Comparison of ENCODE assay signal across 16 cellular contexts in the genomic region with DNA sequence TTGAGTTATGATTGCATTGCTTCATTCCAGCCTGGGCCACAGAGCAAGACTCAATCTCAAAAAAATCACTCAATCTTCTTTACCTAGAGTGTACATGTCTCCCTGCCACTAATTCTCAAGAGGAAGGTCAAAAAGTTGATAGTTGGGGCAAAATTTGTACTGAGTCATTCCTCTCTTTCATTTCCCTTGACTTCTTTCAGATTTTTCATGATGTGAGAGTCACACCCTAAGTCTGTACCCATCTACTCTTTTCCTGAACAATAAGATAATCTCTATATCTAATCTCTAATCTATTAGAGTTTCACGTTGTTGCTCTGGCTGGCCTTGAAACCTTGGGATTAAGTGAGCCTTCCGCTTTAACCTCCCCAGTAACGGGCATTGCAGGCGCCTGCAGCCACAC. TPM values are rescaled to one million over a fixed set of nuclear protein-coding genes. Genes with fewer than 3 reads are reported as not detected.
DNase-seq lines count a peak whose midpoint lies in the region; ATAC-seq and TF ChIP-seq lines count a peak whose summit lies in the region.
"Had no signal": no experiment of that assay in that cellular context is flagged by ENCODE, and none has a peak within 500 bp of the region (broad histone marks: within the 10 kb centered on the region; RNA-seq: fewer than 3 reads in every experiment).

No MANE protein-coding gene starts in this region.

- H3K4me1 Mint-ChIP-seq in activated CD8-positive, alpha-beta T cell treated with anti-CD3 and anti-CD28 coated beads, Interleukin-2, amount 10 ng/mL, durations not matched to agents 7 days and 5 days (ENCODE audit: low read depth): peaks cover 17% of the 10 kb centered on the region
- H3K4me1 Mint-ChIP-seq in natural killer cell treated with Interleukin-12 subunit alpha and Interleukin-12 subunit beta and Interleukin-15 and Interleukin-18, amount 100 ng/mL, for 72 hours (ENCODE audit: low read depth in 2 of 2): peaks cover 20 to 21% of the 10 kb centered on the region in 2 donors

- CTCF ChIA-PET in activated CD8-positive, alpha-beta T cell treated with anti-CD3 and anti-CD28 coated beads, Interleukin-2, amount 10 ng/mL, durations not matched to agents 7 days and 5 days (lab: Charles Lee): no interaction called here
- CTCF ChIA-PET in HEK293T (lab: Yijun Ruan, JAX) (interaction anchor here (0.9 kb wide), 1 partner anchor 11 kb away, joined by 3 read pairs; no protein-coding TSS in a partner anchor), A673 (lab: Charles Lee) (no interaction called here)

- no peak overlapping the region for H3K4me3 ChIP-seq in A673 (ENCODE audit: low read depth, low read length, poor library complexity, severe bottlenecking)
- H3K4me3 ChIP-seq: ascending aorta, left lung had no signal

- H3K27ac Mint-ChIP-seq in activated CD8-positive, alpha-beta T cell treated with anti-CD3 and anti-CD28 coated beads, Interleukin-2, amount 10 ng/mL, durations not matched to agents 7 days and 5 days: peak overlapping the region; percentile 75
- peak overlapping the region; percentile 72 to 76 for H3K27ac Mint-ChIP-seq in natural killer cell treated with Interleukin-12 subunit alpha and Interleukin-12 subunit beta and Interleukin-15 and Interleukin-18, amount 100 ng/mL, for 72 hours

- H3K9me3 ChIP-seq in A673 (ENCODE audit: low read depth, low read length, poor library complexity, severe bottlenecking): no peaks in the 10 kb centered on the region
- H3K9me3 ChIP-seq: ascending aorta, left lung had no signal

- no TSS peak for BruUV-seq in A673 (replicated peaks; lab: Mats Ljungman, UMichigan)

- H3K27ac ChIP-seq in A673 (ENCODE audit: low read depth, low read length, poor library complexity, severe bottlenecking): no peak overlapping the region
- H3K27ac ChIP-seq: ascending aorta, left lung had no signal

- no peaks in the 10 kb centered on the region for H3K27me3 Mint-ChIP-seq in activated CD8-positive, alpha-beta T cell treated with anti-CD3 and anti-CD28 coated beads, Interleukin-2, amount 10 ng/mL, durations not matched to agents 7 days and 5 days (ENCODE audit: low read depth)
- H3K27me3 Mint-ChIP-seq in natural killer cell treated with Interleukin-12 subunit alpha and Interleukin-12 subunit beta and Interleukin-15 and Interleukin-18, amount 100 ng/mL, for 72 hours: peaks cover 0 to 10% of the 10 kb centered on the region in 2 donors

- no peaks in the 10 kb centered on the region for H3K27me3 ChIP-seq in A673 (replicated peaks; ENCODE audit: insufficient read depth, low read depth, low read length, poor library complexity)
- H3K27me3 ChIP-seq: ascending aorta, left lung had no signal

- ATAC-seq in GM18499 (IDR thresholded peaks at IDR 0.05; ENCODE audit: insufficient read depth, unreplicated experiment) (peak; percentile 46), HG02870 (IDR thresholded peaks at IDR 0.05; ENCODE audit: unreplicated experiment) (peak; percentile 51), HG02981 (IDR thresholded peaks at IDR 0.05; ENCODE audit: unreplicated experiment) (no peak)
- peak; percentile 23 for ATAC-seq in activated CD8-positive, alpha-beta T cell treated with anti-CD3 and anti-CD28 coated beads, Interleukin-2, amount 10 ng/mL, durations not matched to agents 7 days and 5 days
- peak; percentile 45 to 52 for ATAC-seq in natural killer cell treated with Interleukin-12 subunit alpha and Interleukin-12 subunit beta and Interleukin-15 and Interleukin-18, amount 100 ng/mL, for 72 hours
- ATAC-seq: Right ventricle myocardium inferior, sciatic nerve had no signal

- no peaks in the 10 kb centered on the region for H3K36me3 ChIP-seq in A673 (ENCODE audit: insufficient read depth, low read length, poor library complexity, severe bottlenecking)
- H3K36me3 ChIP-seq: ascending aorta, left lung had no signal

- intact Hi-C loops in A673 (cut with micrococcal nuclease; ENCODE audit: unreplicated experiment): no loop called here

- POLR2A ChIA-PET in activated CD8-positive, alpha-beta T cell treated with anti-CD3 and anti-CD28 coated beads, Interleukin-2, amount 10 ng/mL, durations not matched to agents 7 days and 5 days (lab: Charles Lee): no interaction called here
- POLR2A ChIA-PET in HEK293T (lab: Yijun Ruan, JAX) (interaction anchor here (0.8 kb wide), 1 partner anchor 543 kb away, joined by 3 read pairs; the partner anchor contains the start of gene HFM1), A673 (lab: Charles Lee; ENCODE audit: low non-redundant PET) (no interaction called here)

- no peak for DNase-seq in activated CD8-positive, alpha-beta T cell treated with anti-CD3 and anti-CD28 coated beads, Interleukin-2, amount 10 ng/mL, durations not matched to agents 7 days and 5 days
- DNase-seq in natural killer cell treated with Interleukin-12 subunit alpha and Interleukin-12 subunit beta and Interleukin-15 and Interleukin-18, amount 100 ng/mL, for 72 hours (ENCODE audit: low spot score): no peak
- no peak for DNase-seq in HEK293T (ENCODE audit: extremely low spot score)
- no peak for DNase-seq in A673 (ENCODE audit: low spot score)
- DNase-seq: activated CD4-positive, CD25-positive, alpha-beta regulatory T cell; foreskin fibroblast; left lung; NCI-H1436; stimulated activated CD4-positive, alpha-beta T cell treated with anti-CD3 and anti-CD28 coated beads, Interleukin-2, amount 100 ng/mL, for 24 hours had no signal

- no peaks in the 10 kb centered on the region for H3K4me1 ChIP-seq in A673 (ENCODE audit: insufficient read depth, low read length, poor library complexity, severe bottlenecking)
- H3K4me1 ChIP-seq: ascending aorta, left lung had no signal

- H3K36me3 Mint-ChIP-seq in activated CD8-positive, alpha-beta T cell treated with anti-CD3 and anti-CD28 coated beads, Interleukin-2, amount 10 ng/mL, durations not matched to agents 7 days and 5 days (ENCODE audit: low read depth): peaks cover 5% of the 10 kb centered on the region
- H3K36me3 Mint-ChIP-seq in natural killer cell treated with Interleukin-12 subunit alpha and Interleukin-12 subunit beta and Interleukin-15 and Interleukin-18, amount 100 ng/mL, for 72 hours: no peaks in the 10 kb centered on the region

- peaks cover 9% of the 10 kb centered on the region for H3K9me3 Mint-ChIP-seq in activated CD8-positive, alpha-beta T cell treated with anti-CD3 and anti-CD28 coated beads, Interleukin-2, amount 10 ng/mL, durations not matched to agents 7 days and 5 days (ENCODE audit: insufficient read depth)
- H3K9me3 Mint-ChIP-seq in natural killer cell treated with Interleukin-12 subunit alpha and Interleukin-12 subunit beta and Interleukin-15 and Interleukin-18, amount 100 ng/mL, for 72 hours: no peaks in the 10 kb centered on the region

- peak overlapping the region; percentile 52 for H3K4me3 Mint-ChIP-seq in activated CD8-positive, alpha-beta T cell treated with anti-CD3 and anti-CD28 coated beads, Interleukin-2, amount 10 ng/mL, durations not matched to agents 7 days and 5 days
- peak overlapping the region; percentile 78 for H3K4me3 Mint-ChIP-seq in natural killer cell treated with Interleukin-12 subunit alpha and Interleukin-12 subunit beta and Interleukin-15 and Interleukin-18, amount 100 ng/mL, for 72 hours

- no peak for TF ChIP-seq CTCF in A673 (conservative IDR thresholded peaks at IDR 0.05; ENCODE audit: low read depth, low read length)

TF ChIP-seq in HEK293T, 16 proteins besides CTCF, POLR2A, EP300 and RAD21:
- TF ChIP-seq TARDBP (IDR thresholded peaks at IDR 0.05) (no peak), FOXM1 (IDR thresholded peaks at IDR 0.05; ENCODE audit: borderline replicate concordance) (no peak), PKNOX1 (IDR thresholded peaks at IDR 0.05) (no peak), BHLHE40 (IDR thresholded peaks at IDR 0.05; ENCODE audit: borderline replicate concordance) (no peak), ELF4 (IDR thresholded peaks at IDR 0.05) (no peak), HDGF (IDR thresholded peaks at IDR 0.05; ENCODE audit: borderline replicate concordance) (no peak), L3MBTL2 (conservative IDR thresholded peaks at IDR 0.05) (no peak), SUZ12 (IDR thresholded peaks at IDR 0.05) (no peak), LEF1 (IDR thresholded peaks at IDR 0.05; ENCODE audit: borderline replicate concordance) (no peak), FOXK2 (IDR thresholded peaks at IDR 0.05) (no peak), ZNF384 (IDR thresholded peaks at IDR 0.05) (no peak), ARNT (IDR thresholded peaks at IDR 0.05) (no peak)

RNA-seq across cellular contexts. Expression of gene BRDT, which starts 1.1 kb away (rescaled TPM):
- not detected for total RNA-seq in activated CD8-positive, alpha-beta T cell treated with anti-CD3 and anti-CD28 coated beads, Interleukin-2, amount 10 ng/mL, durations not matched to agents 7 days and 5 days
- total RNA-seq in natural killer cell treated with Interleukin-12 subunit alpha and Interleukin-12 subunit beta and Interleukin-15 and Interleukin-18, amount 100 ng/mL, for 72 hours: not detected
- not detected in 2 replicates for total RNA-seq in A673 (2021)
- total RNA-seq: ascending aorta, left lung, osteocyte, Right ventricle myocardium inferior, sciatic nerve had no signal
